In the genomic region with DNA sequence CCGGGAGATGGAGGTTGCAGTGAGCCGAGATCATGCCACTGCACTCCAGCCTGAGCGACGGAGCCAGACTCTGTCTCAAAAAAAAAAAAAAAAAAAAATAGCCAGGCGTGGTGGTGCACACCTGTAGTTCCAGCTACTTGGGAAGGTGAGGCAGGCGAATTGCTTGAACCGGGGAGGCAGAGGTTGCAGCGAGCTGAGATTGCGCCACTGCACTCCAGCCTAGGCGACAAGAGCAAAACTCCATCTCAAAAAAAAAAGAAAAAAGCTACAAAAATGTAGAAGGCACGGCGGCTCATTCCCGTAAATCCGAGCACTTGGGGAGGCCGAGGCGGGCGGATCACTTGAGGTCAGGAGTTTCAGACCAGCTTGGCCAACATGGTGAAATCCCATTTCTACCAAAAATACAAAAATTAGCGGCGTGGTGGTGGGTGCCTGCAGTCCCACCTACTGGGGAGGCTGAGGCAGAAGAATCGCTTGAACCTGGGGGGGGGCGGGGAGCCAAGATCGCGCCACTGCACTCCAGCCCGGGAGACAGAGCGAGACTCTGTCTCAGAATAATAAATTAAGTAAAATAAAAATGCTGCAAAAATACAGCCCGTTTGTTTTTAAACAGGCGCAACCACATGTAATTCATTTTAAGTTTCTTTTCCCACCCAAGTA, we compare ENCODE assay signal across 10 cellular contexts. TPM values are rescaled to one million over a fixed set of nuclear protein-coding genes. Genes with fewer than 3 reads are reported as not detected.
DNase-seq lines count a peak whose midpoint lies in the region; ATAC-seq, FAIRE-seq and TF ChIP-seq lines count a peak whose summit lies in the region.
"Not testable (repeated sequence)": the region's sequence is repeated elsewhere in the genome, so short reads cannot be mapped to it uniquely, and the experiment has no call there.
"Had no signal": no experiment of that assay in that cellular context is flagged by ENCODE, and none has a peak within 500 bp of the region (broad histone marks: within the 10 kb centered on the region; RNA-seq: fewer than 3 reads in every experiment).

No MANE protein-coding gene starts in this region.

- not testable (repeated sequence) for DNase-seq in A549 (ENCODE audit: low read depth in 1 of 2, low spot score in 1 of 2); activated CD4-positive, alpha-beta memory T cell treated with anti-CD3 and anti-CD28 coated beads, Interleukin-2, amount 10 ng/mL, durations not matched to agents 7 days and 5 days; dorsolateral prefrontal cortex; kidney; psoas muscle

- H3K27ac Mint-ChIP-seq in activated CD4-positive, alpha-beta memory T cell treated with anti-CD3 and anti-CD28 coated beads, Interleukin-2, amount 10 ng/mL, durations not matched to agents 7 days and 5 days: peak overlapping the region; percentile 67

- H3K27ac ChIP-seq in A549: peak overlapping the region; percentile 97 to 99
- H3K27ac ChIP-seq in HUES6 (ENCODE audit: low read depth, low read length): peak overlapping the region; percentile 89; the same call in 1 of the 2 replicates
- H3K27ac ChIP-seq in dorsolateral prefrontal cortex: peak overlapping the region; percentile 79 to 99 (median 98)
- peak overlapping the region; percentile 91 to 98 for H3K27ac ChIP-seq in kidney (ENCODE audit: low read depth in 2 of 2, low read length in 2 of 2)
- H3K27ac ChIP-seq in psoas muscle: peak overlapping the region; percentile 98

- H3K4me2 ChIP-seq in A549: peak overlapping the region; percentile 81

- not testable (repeated sequence) for TF ChIP-seq CTCF in A549 (IDR thresholded peaks at IDR 0.05); dorsolateral prefrontal cortex (IDR thresholded peaks at IDR 0.05 in 54 of 56, conservative IDR thresholded peaks at IDR 0.05 in 2 of 56; ENCODE audit: low read depth in 1 of 56, partially characterized antibody in 56 of 56); kidney (IDR thresholded peaks at IDR 0.05; ENCODE audit: borderline replicate concordance, extremely low read depth, insufficient read depth); psoas muscle (IDR thresholded peaks at IDR 0.05)

- peak overlapping the region; percentile 72 for H3K4me3 Mint-ChIP-seq in activated CD4-positive, alpha-beta memory T cell treated with anti-CD3 and anti-CD28 coated beads, Interleukin-2, amount 10 ng/mL, durations not matched to agents 7 days and 5 days

- POLR2A ChIA-PET in A549 (lab: Yijun Ruan, JAX): interaction anchor here (0.6 to 3.3 kb wide), 14 partner anchors 10 to 193 kb away, joined by 3 to 97 read pairs (median 8); partner anchors contain the start of genes CYSRT1, DPP7, NELFB and NPDC1
- POLR2A ChIA-PET in activated CD4-positive, alpha-beta memory T cell treated with anti-CD3 and anti-CD28 coated beads, Interleukin-2, amount 10 ng/mL, durations not matched to agents 7 days and 5 days (lab: Charles Lee): interaction anchor here (0.7 to 10.4 kb wide), 39 partner anchors 9 to 836 kb away, joined by 3 to 251 read pairs (median 5); partner anchors contain the start of genes ANAPC2, CYSRT1, DPP7 and EHMT1

- 75% methylated on average over 27 of the region's 27 CpGs for WGBS in A549 (ENCODE audit: missing lambda C conversion rate)
- 50 to 55% (median 52%) methylated on average over 27 of the region's 27 CpGs for WGBS in psoas muscle, 3 donors

- CTCF ChIA-PET in A549 (lab: Yijun Ruan, JAX): interaction anchor here (0.9 to 13.1 kb wide), 11 partner anchors 8 to 210 kb away, joined by 3 to 236 read pairs (median 4); partner anchors contain the start of genes CYSRT1, NELFB, RNF208 and RNF224
- CTCF ChIA-PET in activated CD4-positive, alpha-beta memory T cell treated with anti-CD3 and anti-CD28 coated beads, Interleukin-2, amount 10 ng/mL, durations not matched to agents 7 days and 5 days (lab: Charles Lee): interaction anchor here (0.9 to 2.6 kb wide), 10 partner anchors 15 to 213 kb away, joined by 3 to 12 read pairs (median 4); partner anchors contain the start of genes CYSRT1, NELFB and TOR4A

- H3K9ac ChIP-seq in HUES6 (ENCODE audit: low read length) (peak overlapping the region; percentile 93), kidney (ENCODE audit: low read length in 2 of 2) (peak overlapping the region in 1 of 2 donors; percentile 73)

- H3K36me3 ChIP-seq in HUES6 (ENCODE audit: control insufficient read depth, insufficient read depth, low read length) (peaks cover 21% of the 10 kb centered on the region), kidney (ENCODE audit: control insufficient read depth in 1 of 2, insufficient read depth in 2 of 2, low read length in 2 of 2) (peaks cover 6 to 13% of the 10 kb centered on the region in 2 donors), psoas muscle (ENCODE audit: insufficient read depth in 1 of 2, low read depth in 1 of 2) (peaks cover 0 to 23% of the 10 kb centered on the region in 2 donors)

- intact Hi-C loops in dorsolateral prefrontal cortex (cut with DNase I) (loop anchor here (2.0 kb wide), 3 partner anchors 15 to 51 kb away; partner anchors contain the start of genes NELFB (in 2 of the 2), ANAPC2 (in 1 of the 2), RNF208 (in 1 of the 2) and SSNA1 (in 1 of the 2)), kidney (cut with DNase I) (loop anchor here (10.0 kb wide), 1 partner anchor 125 kb away; the partner anchor contains the start of gene DPP7)
- intact Hi-C loops in psoas muscle (cut with DNase I): not testable (repeated sequence)

- ATAC-seq in A549, psoas muscle: not testable (repeated sequence)

- not testable (repeated sequence) for FAIRE-seq in A549 (lab: Jason Lieb, UNC); kidney (lab: Jason Lieb, UNC)

- not testable (repeated sequence) for TF ChIP-seq POLR2A in A549 (IDR thresholded peaks at IDR 0.05; ENCODE audit: low read length)

- H3K9me3 ChIP-seq in A549; HUES6 (ENCODE audit: control insufficient read depth, insufficient read depth, low read depth, low read length); kidney (ENCODE audit: control insufficient read depth in 1 of 2, low read length in 2 of 2); psoas muscle: not testable (repeated sequence)

- peaks cover 30% of the 10 kb centered on the region for H3K36me3 Mint-ChIP-seq in activated CD4-positive, alpha-beta memory T cell treated with anti-CD3 and anti-CD28 coated beads, Interleukin-2, amount 10 ng/mL, durations not matched to agents 7 days and 5 days (ENCODE audit: low read depth)

- not testable (repeated sequence) for TF ChIP-seq EP300 in A549 (IDR thresholded peaks at IDR 0.05)

- H3K4me1 Mint-ChIP-seq in activated CD4-positive, alpha-beta memory T cell treated with anti-CD3 and anti-CD28 coated beads, Interleukin-2, amount 10 ng/mL, durations not matched to agents 7 days and 5 days: peaks cover 47% of the 10 kb centered on the region

- not testable (repeated sequence) for TF ChIP-seq RAD21 in A549 (conservative IDR thresholded peaks at IDR 0.05 in 1 of 2, IDR thresholded peaks at IDR 0.05 in 1 of 2)

- H3K4me3 ChIP-seq in A549 (peak overlapping the region; percentile 67), HUES6 (ENCODE audit: low read depth, low read length) (peak overlapping the region; percentile 83), dorsolateral prefrontal cortex (peak overlapping the region; percentile 65 to 98 (median 85)), kidney (ENCODE audit: low read length in 2 of 2) (peak overlapping the region; percentile 38 to 64), psoas muscle (peak overlapping the region; percentile 97)

- H3K27me3 Mint-ChIP-seq in activated CD4-positive, alpha-beta memory T cell treated with anti-CD3 and anti-CD28 coated beads, Interleukin-2, amount 10 ng/mL, durations not matched to agents 7 days and 5 days: not testable (repeated sequence)

- not testable (repeated sequence) for H3K9me3 Mint-ChIP-seq in activated CD4-positive, alpha-beta memory T cell treated with anti-CD3 and anti-CD28 coated beads, Interleukin-2, amount 10 ng/mL, durations not matched to agents 7 days and 5 days

- not testable (repeated sequence) for H3K27me3 ChIP-seq in HUES6 (ENCODE audit: control insufficient read depth, insufficient read depth, low read length); dorsolateral prefrontal cortex; psoas muscle (ENCODE audit: insufficient read depth in 3 of 3, low read length in 2 of 3)

- H3K4me1 ChIP-seq in A549: peaks cover 54% of the 10 kb centered on the region
- peaks cover 47% of the 10 kb centered on the region for H3K4me1 ChIP-seq in HUES6 (ENCODE audit: control insufficient read depth, insufficient read depth, low read length)
- peaks cover 11 to 23% of the 10 kb centered on the region in 2 donors for H3K4me1 ChIP-seq in kidney (ENCODE audit: control insufficient read depth in 1 of 2, insufficient read depth in 1 of 2, low read depth in 1 of 2, low read length in 2 of 2)
- peaks cover 62% of the 10 kb centered on the region for H3K4me1 ChIP-seq in psoas muscle

RNA-seq across cellular contexts. Expression of gene TUBB4B, which starts 1.4 kb away (rescaled TPM):
- polyA plus RNA-seq in A549 (2011; rRNA removed) (256 and 268 TPM in 2 replicates), A549 (2017; fragmentation: RNase III; extraction: RNeasy Plus Mini Kit Qiagen cat#74134 plus additional on column Dnase treatment) (646 to 795 TPM (median 671 TPM) in 3 replicates), kidney (ENCODE audit: insufficient read depth, low read depth, low replicate concordance) (394 TPM), psoas muscle (100 to 1,000 TPM; 350 to 838 (median 389) TPM)
- 1,090 and 1,227 TPM in 2 replicates for polyA plus RNA-seq in A549 (2012; cell fraction: cytosol; rRNA removed)
- polyA plus RNA-seq in A549 (2012; cell fraction: nucleus; rRNA removed): 1,168 and 1,626 TPM in 2 replicates
- polyA minus RNA-seq in A549 (2011; rRNA and poly(A)+ RNA removed): 286 and 296 TPM in 2 replicates
- total RNA-seq in activated CD4-positive, alpha-beta memory T cell treated with anti-CD3 and anti-CD28 coated beads, Interleukin-2, amount 10 ng/mL, durations not matched to agents 7 days and 5 days: 100 to 1,000 TPM; 314 to 319 TPM
- total RNA-seq in dorsolateral prefrontal cortex (100 to 1,000 TPM; 132 to 331 (median 230) TPM), kidney (258 TPM), psoas muscle (100 to 1,000 TPM; 111 to 273 (median 230) TPM)

RNA-seq across cellular contexts. Expression of gene SLC34A3, which starts 9.0 kb away (rescaled TPM):
- polyA plus RNA-seq in A549 (2011; rRNA removed) (not detected in 2 replicates), A549 (2017; fragmentation: RNase III; extraction: RNeasy Plus Mini Kit Qiagen cat#74134 plus additional on column Dnase treatment) (0.04 to 0.05 TPM (median 0.05 TPM) in 3 replicates), kidney (ENCODE audit: insufficient read depth, low read depth, low replicate concordance) (36.0 TPM), psoas muscle (not detected)
- polyA plus RNA-seq in A549 (2012; cell fraction: cytosol; rRNA removed): 0.04 TPM in 2 replicates
- 0.18 and 0.20 TPM in 2 replicates for polyA plus RNA-seq in A549 (2012; cell fraction: nucleus; rRNA removed)
- not detected in 2 replicates for polyA minus RNA-seq in A549 (2011; rRNA and poly(A)+ RNA removed)
- total RNA-seq in activated CD4-positive, alpha-beta memory T cell treated with anti-CD3 and anti-CD28 coated beads, Interleukin-2, amount 10 ng/mL, durations not matched to agents 7 days and 5 days: not detected
- total RNA-seq in dorsolateral prefrontal cortex (under 1 TPM in 13 of 120 experiments, not detected in 107; 0.21 to 0.59 (median 0.28) TPM), kidney (0.13 TPM), psoas muscle (not detected)
- total RNA-seq: dermis blood vessel endothelial cell, Right ventricle myocardium inferior had no signal

RNA-seq across cellular contexts. Expression of gene STPG3, which starts 11.4 kb away (rescaled TPM):
- polyA plus RNA-seq in A549 (2011; rRNA removed) (not detected in 2 replicates), A549 (2017; fragmentation: RNase III; extraction: RNeasy Plus Mini Kit Qiagen cat#74134 plus additional on column Dnase treatment) (not detected in 3 replicates), kidney (ENCODE audit: insufficient read depth, low read depth, low replicate concordance) (not detected), psoas muscle (under 1 TPM in 1 of 3 donors, not detected in 2; 0.08 TPM)
- not detected in 2 replicates for polyA plus RNA-seq in A549 (2012; cell fraction: cytosol; rRNA removed)
- not detected in 2 replicates for polyA plus RNA-seq in A549 (2012; cell fraction: nucleus; rRNA removed)
- not detected in 2 replicates for polyA minus RNA-seq in A549 (2011; rRNA and poly(A)+ RNA removed)
- not detected for total RNA-seq in activated CD4-positive, alpha-beta memory T cell treated with anti-CD3 and anti-CD28 coated beads, Interleukin-2, amount 10 ng/mL, durations not matched to agents 7 days and 5 days
- total RNA-seq in dorsolateral prefrontal cortex (not detected), kidney (0.38 TPM), psoas muscle (not detected)
- total RNA-seq: A172, HT-29 had no signal

RNA-seq across cellular contexts. Expression of gene RNF224, which starts 12.4 kb away (rescaled TPM):
- polyA plus RNA-seq in A549 (2011; rRNA removed): not detected in 2 replicates
- 0.04 TPM in 2 replicates for polyA plus RNA-seq in A549 (2012; cell fraction: cytosol; rRNA removed)
- 0.14 and 0.23 TPM in 2 replicates for polyA plus RNA-seq in A549 (2012; cell fraction: nucleus; rRNA removed)
- 0.04 to 0.07 TPM (median 0.07 TPM) in 3 replicates for polyA plus RNA-seq in A549 (2017; fragmentation: RNase III; extraction: RNeasy Plus Mini Kit Qiagen cat#74134 plus additional on column Dnase treatment)
- not detected in 2 replicates for polyA minus RNA-seq in A549 (2011; rRNA and poly(A)+ RNA removed)
- under 1 TPM in 1 of 2 experiments, not detected in 1; 0.20 TPM for total RNA-seq in activated CD4-positive, alpha-beta memory T cell treated with anti-CD3 and anti-CD28 coated beads, Interleukin-2, amount 10 ng/mL, durations not matched to agents 7 days and 5 days
- total RNA-seq in dorsolateral prefrontal cortex: under 1 TPM in 1 of 120 experiments, not detected in 119; 0.26 TPM
- total RNA-seq in kidney: 0.85 TPM
- polyA plus RNA-seq in kidney (ENCODE audit: insufficient read depth, low read depth, low replicate concordance): 0.80 TPM
- total RNA-seq in psoas muscle: not detected
- polyA plus RNA-seq in psoas muscle: under 1 TPM in 1 of 3 donors, not detected in 2; 0.01 TPM
- total RNA-seq: dermis blood vessel endothelial cell, Right ventricle myocardium inferior had no signal

RNA-seq across cellular contexts. Expression of gene CYSRT1, which starts 14.7 kb away (rescaled TPM):
- polyA plus RNA-seq in A549 (2011; rRNA removed): 0.30 and 0.32 TPM in 2 replicates
- polyA plus RNA-seq in A549 (2012; cell fraction: cytosol; rRNA removed): 0.89 and 1.6 TPM in 2 replicates
- 0.71 and 1.6 TPM in 2 replicates for polyA plus RNA-seq in A549 (2012; cell fraction: nucleus; rRNA removed)
- polyA plus RNA-seq in A549 (2017; fragmentation: RNase III; extraction: RNeasy Plus Mini Kit Qiagen cat#74134 plus additional on column Dnase treatment): 0.81 to 1.0 TPM (median 0.87 TPM) in 3 replicates
- 0.37 and 0.54 TPM in 2 replicates for polyA minus RNA-seq in A549 (2011; rRNA and poly(A)+ RNA removed)
- total RNA-seq in activated CD4-positive, alpha-beta memory T cell treated with anti-CD3 and anti-CD28 coated beads, Interleukin-2, amount 10 ng/mL, durations not matched to agents 7 days and 5 days: under 1 TPM; 0.86 to 0.93 TPM
- total RNA-seq in dorsolateral prefrontal cortex: 1 to 10 TPM in 46 of 120 experiments, under 1 TPM in 59, not detected in 15; 0.41 to 2.6 (median 0.91) TPM
- 0.94 TPM for total RNA-seq in kidney
- 1.3 TPM for polyA plus RNA-seq in kidney (ENCODE audit: insufficient read depth, low read depth, low replicate concordance)
- under 1 TPM in 3 of 4 donors, not detected in 1; 0.18 to 0.77 (median 0.32) TPM for total RNA-seq in psoas muscle
- polyA plus RNA-seq in psoas muscle: 1 to 10 TPM in 1 of 3 donors, under 1 TPM in 2; 0.08 to 1.1 (median 0.11) TPM
- total RNA-seq: Right ventricle myocardium inferior had no signal
